Comparison of ENCODE assay signal across 8 cellular contexts in the genomic region with DNA sequence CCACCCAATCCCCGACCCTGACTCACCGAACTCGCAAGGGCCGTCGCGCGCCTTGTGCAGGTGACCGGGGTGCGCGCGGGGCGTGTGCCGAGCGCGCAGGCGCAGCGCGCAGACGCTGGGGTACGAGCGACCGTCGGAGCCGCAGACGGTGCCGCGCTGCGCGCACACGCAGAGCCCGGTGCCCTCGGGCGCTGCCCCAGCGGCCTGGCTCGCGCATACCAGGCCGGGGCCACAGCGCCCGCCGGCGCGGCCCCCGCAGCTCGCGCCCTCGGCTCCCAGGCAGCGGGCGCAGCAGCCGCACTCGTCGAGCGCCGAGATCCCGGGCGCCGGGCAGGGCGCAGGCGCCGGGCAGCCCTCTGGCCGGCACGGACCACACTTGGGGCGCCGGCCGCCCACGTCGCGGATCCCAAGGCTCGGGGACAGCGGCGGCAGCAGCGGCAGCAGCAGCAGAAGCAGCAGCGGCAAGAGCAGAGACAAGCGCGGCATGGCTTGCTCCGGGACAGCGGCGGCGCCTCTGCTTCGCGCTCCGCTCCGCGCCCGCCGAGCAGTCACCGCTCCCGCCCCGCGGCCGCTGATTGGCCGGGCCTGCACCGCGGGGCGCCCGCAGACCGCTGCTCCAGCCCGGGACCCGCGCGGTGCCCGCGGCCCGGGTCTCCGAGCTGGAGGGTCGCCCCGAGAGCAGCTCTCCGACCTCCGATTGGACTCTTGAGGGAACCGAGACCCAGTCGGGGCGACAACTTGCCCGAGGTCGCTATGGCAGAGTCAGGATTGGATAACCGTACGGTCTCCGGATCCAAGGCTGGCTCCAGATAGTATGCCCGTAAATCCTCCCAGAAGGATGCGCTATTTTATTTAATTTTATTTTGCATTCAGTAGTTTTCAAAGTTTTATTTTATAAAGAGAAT. TPM values are rescaled to one million over a fixed set of nuclear protein-coding genes. Genes with fewer than 3 reads are reported as not detected.
DNase-seq lines count a peak whose midpoint lies in the region; ATAC-seq, FAIRE-seq and TF ChIP-seq lines count a peak whose summit lies in the region.

Gene IGFBPL1, minus strand, starts transcription at position 516 of the 905 bp plus-strand sequence. Its CDS starts 30 bp downstream, at position 486.

- DNase-seq in A549 (ENCODE audit: low read depth in 1 of 2, low spot score in 1 of 2): peak; percentile 47 to 79
- DNase-seq in GM12891 (ENCODE audit: insufficient read length, low spot score): peak; percentile 36
- DNase-seq in NCI-H2227 (lab: John Stamatoyannopoulos, UW; ENCODE audit: unreplicated experiment): peak; percentile 77
- DNase-seq in ecto neural progenitor cell (ENCODE audit: low spot score): peak; percentile 71
- DNase-seq in mesenteric fat pad (ENCODE audit: low spot score): peak; percentile 83
- DNase-seq in NOMO-1 treated with dmso at 0.1 percent for 144 hours (lab: John Stamatoyannopoulos, UW; ENCODE audit: unreplicated experiment): no peak

- no peaks in the 10 kb centered on the region for H3K9me3 ChIP-seq in A549

- POLR2A ChIA-PET in A549 (lab: Yijun Ruan, JAX): no interaction called here

- H3K4me1 ChIP-seq in A549: no peaks in the 10 kb centered on the region
- H3K4me1 ChIP-seq in urinary bladder (ENCODE audit: insufficient read depth): peaks cover 3% of the 10 kb centered on the region

- H3K27ac ChIP-seq in A549: peak within 1 kb of the TSS; percentile 75 to 87
- no peak within 1 kb of the TSS for H3K27ac ChIP-seq in urinary bladder (ENCODE audit: low read depth)

- no peaks in the 10 kb centered on the region for H3K36me3 ChIP-seq in urinary bladder (ENCODE audit: insufficient read depth)

- CTCF ChIA-PET in A549 (lab: Yijun Ruan, JAX): interaction anchor here (0.6 kb wide), 2 partner anchors 14 to 543 kb away, joined by 3 to 4 read pairs; no protein-coding TSS in a partner anchor

- ATAC-seq in A549 (peak; percentile 80 to 93), GM19035 (IDR thresholded peaks at IDR 0.05; ENCODE audit: unreplicated experiment) (no peak)

- no peak for TF ChIP-seq EP300 in A549 (IDR thresholded peaks at IDR 0.05)

- FAIRE-seq in A549 (lab: Jason Lieb, UNC): no peak
- FAIRE-seq in GM12891 (lab: Jason Lieb, UNC): no peak

- peak; percentile 56 for TF ChIP-seq POLR2A in A549 (IDR thresholded peaks at IDR 0.05; ENCODE audit: low read length)
- no peak for TF ChIP-seq POLR2A in GM12891 (IDR thresholded peaks at IDR 0.05; ENCODE audit: low read depth, low read length)

- TF ChIP-seq RAD21 in A549 (conservative IDR thresholded peaks at IDR 0.05 in 1 of 2, IDR thresholded peaks at IDR 0.05 in 1 of 2): 0 out of 5 replicates have a peak, but pooled peaks of 1 of the 2 experiments have one; percentile 18

- no peak; the same call in 2 of the 3 replicates for TF ChIP-seq CTCF in A549 (IDR thresholded peaks at IDR 0.05)

- peak within 1 kb of the TSS; percentile 84 for H3K4me2 ChIP-seq in A549

- H3K4me3 ChIP-seq in A549 (peak within 1 kb of the TSS; percentile 64), urinary bladder (ENCODE audit: low read depth, low read length) (peak within 1 kb of the TSS; percentile 44)

- 6% methylated on average over 42 of the region's 118 CpGs for WGBS in A549 (ENCODE audit: missing lambda C conversion rate)
- under 1% methylated on average over 118 of the region's 118 CpGs for WGBS in urinary bladder

TF ChIP-seq in A549, 52 proteins besides CTCF, POLR2A, EP300 and RAD21:
- TF ChIP-seq JUN (IDR thresholded peaks at IDR 0.05): peak in 1 of 2 experiments; percentile 54; a peak in 1 of 5 replicates
- no peak for TF ChIP-seq CHD4 (IDR thresholded peaks at IDR 0.05; ENCODE audit: borderline replicate concordance)
- no peak for TF ChIP-seq RCOR1 (IDR thresholded peaks at IDR 0.05; ENCODE audit: low read depth, low read length)
- no peak for TF ChIP-seq HOXB13 (CRISPR knock-in tag; IDR thresholded peaks at IDR 0.05; ENCODE audit: low read depth)
- TF ChIP-seq E2F6 (IDR thresholded peaks at IDR 0.05; ENCODE audit: borderline replicate concordance, low read depth): peak; percentile 94
- peak; percentile 38; the same call in 1 of the 2 replicates for TF ChIP-seq HOXB5 (CRISPR knock-in tag; IDR thresholded peaks at IDR 0.05)
- peak; percentile 82 for TF ChIP-seq MAX (IDR thresholded peaks at IDR 0.05)

TF ChIP-seq in GM12891, 5 proteins besides CTCF, POLR2A, EP300 and RAD21:
- no peak for TF ChIP-seq PAX5 (IDR thresholded peaks at IDR 0.05; ENCODE audit: insufficient read depth, low read length, severe bottlenecking)
- TF ChIP-seq POLR2AphosphoS5 (IDR thresholded peaks at IDR 0.05; ENCODE audit: low read depth, low read length): no peak
TF ChIP-seq in GM12891: peak in this region for 0.

RNA-seq across cellular contexts. Expression of gene IGFBPL1, which starts in this region (rescaled TPM):
- 2.5 and 2.9 TPM in 2 replicates for polyA plus RNA-seq in A549 (2011; rRNA removed)
- 1.7 and 1.8 TPM in 2 replicates for polyA plus RNA-seq in A549 (2012; cell fraction: cytosol; rRNA removed)
- polyA plus RNA-seq in A549 (2012; cell fraction: nucleus; rRNA removed): 0.98 and 2.0 TPM in 2 replicates
- 2.7 to 3.0 TPM (median 2.7 TPM) in 3 replicates for polyA plus RNA-seq in A549 (2017; fragmentation: RNase III; extraction: RNeasy Plus Mini Kit Qiagen cat#74134 plus additional on column Dnase treatment)
- 6.3 and 6.4 TPM in 2 replicates for polyA minus RNA-seq in A549 (2011; rRNA and poly(A)+ RNA removed)
- polyA plus RNA-seq in GM12891 (2012; ENCODE audit: low read depth, missing spikeins): not detected
- not detected for total RNA-seq in mesenteric fat pad
- total RNA-seq in urinary bladder: 3.0 TPM
- polyA plus RNA-seq in urinary bladder: 1.6 TPM

Comparison
In these comparisons a context has a peak if more than half of its experiments do, and no peak if none do; other contexts are left out.
1. Peak in DNase-seq in mesenteric fat pad; RNA of the gene not detected or under 1 TPM.